ENCODE assay signal across 11 cellular contexts in the genomic region with DNA sequence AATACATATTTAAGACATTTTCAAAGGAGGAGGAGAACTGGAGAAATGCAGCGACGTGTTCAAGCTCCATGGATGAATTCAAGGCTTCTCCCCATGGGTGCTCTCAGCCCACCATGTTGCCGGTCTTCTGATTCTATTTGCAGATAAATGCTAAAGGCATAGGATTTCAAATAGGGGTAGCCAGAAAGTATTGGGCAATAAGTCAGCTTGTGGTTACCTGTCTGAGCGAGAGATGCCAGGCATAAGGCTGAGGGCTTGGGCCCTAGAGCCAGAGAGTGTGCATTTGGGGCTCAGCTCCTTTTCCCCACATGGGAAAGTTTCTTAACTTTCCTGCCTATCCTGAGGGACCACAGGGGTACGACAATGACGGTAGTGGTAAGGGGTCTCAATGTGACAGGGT.
"Had no signal": no experiment of that assay in that cellular context is flagged by ENCODE, and none has a peak within 500 bp of the region (broad histone marks: within the 10 kb centered on the region; RNA-seq: fewer than 3 reads in every experiment).

No MANE protein-coding gene starts in this region.

- ATAC-seq: GM23338, HCT116 had no signal

- DNase-seq: GM23248, GOT3, H7, H9, HCEC 1CT, HFFc6 had no signal

- H2AFZ ChIP-seq: GM23248, GM23338 had no signal

- H3K4me3 Mint-ChIP-seq: GM23338, H9, HFFc6 had no signal

- FAIRE-seq: H1, H54 had no signal

- H3K9ac ChIP-seq: GM23248 had no signal

- H3K27ac ChIP-seq: GM23248 had no signal

- H3K36me3 ChIP-seq: HAP-1 had no signal

- H3K4me3 ChIP-seq: GM23248, GM23338, HAP-1 had no signal

- H3K4me2 ChIP-seq: GM23338 had no signal

- H3K9me3 ChIP-seq: HAP-1 had no signal

- H3K27ac Mint-ChIP-seq: HFFc6 had no signal

- H3K9me3 Mint-ChIP-seq: GM23338, H9, HFFc6 had no signal
